ENCODE assay signal across 14 cellular contexts in the genomic region with DNA sequence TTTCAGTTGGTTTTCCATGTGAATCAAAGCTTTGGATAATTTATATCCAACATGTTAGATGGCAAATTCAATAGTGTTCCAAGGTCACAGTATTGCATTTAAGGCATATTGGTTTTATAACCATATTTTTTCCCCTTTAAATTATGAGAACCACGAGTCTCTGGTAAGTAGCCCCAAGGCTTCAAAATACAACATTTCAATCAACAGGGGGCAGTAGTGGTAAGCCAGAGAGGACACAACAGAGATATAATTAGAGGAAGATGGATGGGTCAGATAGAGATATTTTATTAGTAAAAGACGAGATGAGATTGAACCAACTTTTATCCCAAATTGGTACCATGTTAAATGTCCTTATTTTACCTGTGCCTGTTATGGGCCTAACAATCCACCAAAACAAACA. TPM values are rescaled to one million over a fixed set of nuclear protein-coding genes. Genes with fewer than 3 reads are reported as not detected.
A peak's percentile ranks its signal among the peaks of the same experiment; 100 is the strongest.
DNase-seq lines count a peak whose midpoint lies in the region; ATAC-seq, FAIRE-seq and TF ChIP-seq lines count a peak whose summit lies in the region.
"Had no signal": no experiment of that assay in that cellular context is flagged by ENCODE, and none has a peak within 500 bp of the region (broad histone marks: within the 10 kb centered on the region; RNA-seq: fewer than 3 reads in every experiment).

No MANE protein-coding gene starts in this region.

- H3K27ac Mint-ChIP-seq in T-helper 17 cell = no peak overlapping the region
- H3K27ac Mint-ChIP-seq: activated naive CD8-positive, alpha-beta T cell; immature natural killer cell had no signal

- H3K4me1 ChIP-seq in GM12878 (ENCODE audit: control insufficient read depth, insufficient read depth, low read length) (no peaks in the 10 kb centered on the region), HepG2 (ENCODE audit: insufficient read depth, low read length) (peaks cover 6% of the 10 kb centered on the region; the same call in 1 of the 2 replicates), prostate gland (replicated peaks) (no peaks in the 10 kb centered on the region)

- H3K9me3 ChIP-seq in GM12878 (replicated peaks; ENCODE audit: control insufficient read depth, insufficient read depth, low read length) = no peaks in the 10 kb centered on the region
- no peaks in the 10 kb centered on the region for H3K9me3 ChIP-seq in HepG2 (ENCODE audit: low read length)
- no peaks in the 10 kb centered on the region for H3K9me3 ChIP-seq in T-helper 17 cell (ENCODE audit: control insufficient read depth, low read length, poor library complexity, severe bottlenecking)
- H3K9me3 ChIP-seq in prostate gland = no peaks in the 10 kb centered on the region

- DNase-seq in CD1c-positive myeloid dendritic cell (ENCODE audit: extremely low spot score) (peak; percentile 28), HFF-Myc (ENCODE audit: extremely low read depth, low read depth) (no peak), GM12878 (ENCODE audit: low read depth, low spot score) (no peak), HepG2 (ENCODE audit: low spot score) (no peak), T-helper 17 cell (no peak), NCI-H2196 (lab: John Stamatoyannopoulos, UW; ENCODE audit: unreplicated experiment) (no peak), prostate gland (ENCODE audit: low spot score) (no peak)
- DNase-seq: activated CD4-positive, alpha-beta T cell treated with anti-CD3 and anti-CD28 coated beads, Interleukin-2, amount 50 U/mL, for 1 hour; immature natural killer cell; NCI-H146; SHP77 treated with DMSO at 0.1 percent for 48 hours had no signal

- H2AFZ ChIP-seq in GM12878 (ENCODE audit: control insufficient read depth, low read depth, low read length) = no peak overlapping the region
- no peak overlapping the region for H2AFZ ChIP-seq in HepG2 (ENCODE audit: low read length)

- BruUV-seq in GM12878 (replicated peaks; lab: Mats Ljungman, UMichigan) (no TSS peak), HepG2 (replicated peaks; lab: Mats Ljungman, UMichigan) (no TSS peak)

- no peak overlapping the region for H3K9ac ChIP-seq in GM12878 (ENCODE audit: control insufficient read depth, insufficient read depth, low read length)
- H3K9ac ChIP-seq in HepG2 (ENCODE audit: insufficient read depth, low read depth, low read length) = no peak overlapping the region

- peak; percentile 20 for TF ChIP-seq CTCF in HFF-Myc (IDR thresholded peaks at IDR 0.05; ENCODE audit: low read depth, low read length, missing control alignments)
- TF ChIP-seq CTCF in GM12878 (IDR thresholded peaks at IDR 0.05 in 2 of 3, conservative IDR thresholded peaks at IDR 0.05 in 1 of 3; ENCODE audit: control insufficient read depth in 2 of 3, extremely low read depth in 1 of 3, insufficient read depth in 1 of 3, low read depth in 3 of 3, low read length in 3 of 3) = peak; percentile 10 to 37 (median 18); a peak in 3 of 6 replicates
- peak; percentile 29; the same call in 1 of the 2 replicates for TF ChIP-seq CTCF in HepG2 (CRISPR knock-in tag; IDR thresholded peaks at IDR 0.05)
- TF ChIP-seq CTCF in prostate gland (IDR thresholded peaks at IDR 0.05) = no peak

- FAIRE-seq in GM12878 (lab: Jason Lieb, UNC) (no peak), HepG2 (lab: Jason Lieb, UNC) (no peak)

- H3K27me3 Mint-ChIP-seq in T-helper 17 cell = peaks cover 9% of the 10 kb centered on the region
- H3K27me3 Mint-ChIP-seq: activated naive CD8-positive, alpha-beta T cell had no signal

- TF ChIP-seq POLR2A in GM12878 (IDR thresholded peaks at IDR 0.05; ENCODE audit: low read depth, low read length) (no peak), HepG2 (IDR thresholded peaks at IDR 0.05; ENCODE audit: insufficient read depth in 1 of 2, low read depth in 2 of 2, low read length in 2 of 2) (no peak), prostate gland (IDR thresholded peaks at IDR 0.05) (no peak)

- H3K27me3 ChIP-seq in GM12878 (replicated peaks in 1 of 2; ENCODE audit: control insufficient read depth in 2 of 2, insufficient read depth in 2 of 2, low read length in 1 of 2) (no peaks in the 10 kb centered on the region), HepG2 (ENCODE audit: control insufficient read depth in 1 of 2, insufficient read depth in 2 of 2, low read length in 2 of 2) (no peaks in the 10 kb centered on the region), prostate gland (replicated peaks; ENCODE audit: insufficient read depth) (no peaks in the 10 kb centered on the region)

- intact Hi-C loops in GM12878 (cut with micrococcal nuclease; ENCODE audit: unreplicated experiment) = loop anchor here (10.0 kb wide), 1 partner anchor 465 kb away; no protein-coding TSS in a partner anchor
- intact Hi-C loops in HepG2 (cut with micrococcal nuclease; ENCODE audit: unreplicated experiment) = no loop called here
- intact Hi-C loops in prostate gland (cut with DNase I) = no loop called here

- H4K20me1 ChIP-seq in GM12878 (ENCODE audit: control insufficient read depth, insufficient read depth) (no peaks in the 10 kb centered on the region), HepG2 (ENCODE audit: insufficient read depth, low read length) (no peaks in the 10 kb centered on the region)

- no peak overlapping the region for H3K27ac ChIP-seq in GM12878 (ENCODE audit: control insufficient read depth, insufficient read depth)
- no peak overlapping the region for H3K27ac ChIP-seq in HepG2 (ENCODE audit: extremely low read length, insufficient read depth, low read length)
- no peak overlapping the region for H3K27ac ChIP-seq in prostate gland

- H3K4me3 ChIP-seq in HFF-Myc (replicated peaks; ENCODE audit: low read depth, low read length) (no peak overlapping the region), GM12878 (no peak overlapping the region), HepG2 (replicated peaks in 1 of 3; ENCODE audit: insufficient read depth in 1 of 3, low read depth in 2 of 3, low read length in 3 of 3) (no peak overlapping the region), prostate gland (no peak overlapping the region)

- in situ Hi-C loops in GM12878 (cut with MboI) = no loop called here
- in situ Hi-C loops in HepG2 (cut with HindIII; ENCODE audit: extremely low pct_ligation_motif_present, low pct_unique_long_range_greater_than_20kb) = no loop called here

- WGBS in GM12878 (ENCODE audit: insufficient coverage, insufficient replicate concordance, low lambda C conversion rate, missing lambda C conversion rate) = 53% methylated on average over 2 of the region's 2 CpGs
- 60% methylated on average over 2 of the region's 2 CpGs for WGBS in HepG2 (ENCODE audit: low lambda C conversion rate)
- WGBS in prostate gland = 80% methylated on average over 2 of the region's 2 CpGs

- no peaks in the 10 kb centered on the region for H3K79me2 ChIP-seq in GM12878 (ENCODE audit: control insufficient read depth, insufficient read depth, low read length)
- H3K79me2 ChIP-seq in HepG2 (ENCODE audit: insufficient read depth, low read length) = no peaks in the 10 kb centered on the region

- TF ChIP-seq EP300 in GM12878 (IDR thresholded peaks at IDR 0.05; ENCODE audit: borderline replicate concordance in 1 of 2, control insufficient read depth in 1 of 2, low read depth in 2 of 2, low read length in 2 of 2) (no peak), HepG2 (IDR thresholded peaks at IDR 0.05; ENCODE audit: low read depth in 2 of 2, low read length in 2 of 2) (no peak), HepG2 (CRISPR knock-in tag; IDR thresholded peaks at IDR 0.05; ENCODE audit: borderline replicate concordance) (no peak)

- ATAC-seq in GM12878 (peak; percentile 67), HepG2 (no peak), T-helper 17 cell (no peak), HG03095 (IDR thresholded peaks at IDR 0.05; ENCODE audit: unreplicated experiment) (no peak)

- H3K4me2 ChIP-seq in GM12878 (ENCODE audit: control insufficient read depth, insufficient read depth) (no peak overlapping the region), HepG2 (ENCODE audit: low read depth, low read length) (no peak overlapping the region)

- H3K4me3 Mint-ChIP-seq in T-helper 17 cell = no peak overlapping the region
- H3K4me3 Mint-ChIP-seq: activated naive CD8-positive, alpha-beta T cell; immature natural killer cell had no signal

- POLR2A ChIA-PET in GM12878 (lab: Charles Lee) (no interaction called here), HepG2 (lab: Yijun Ruan, JAX) (no interaction called here)

- RAD21 ChIA-PET in GM12878 (lab: Charles Lee; ENCODE audit: unreplicated experiment) = interaction anchor here (0.8 to 1.3 kb wide), 2 partner anchors 38 to 83 kb away, joined by 3 read pairs; no protein-coding TSS in a partner anchor

- H3K36me3 Mint-ChIP-seq in T-helper 17 cell (ENCODE audit: low read depth) = no peaks in the 10 kb centered on the region
- H3K36me3 Mint-ChIP-seq: activated naive CD8-positive, alpha-beta T cell; immature natural killer cell had no signal

- SMC1A ChIA-PET in GM12878 (lab: Charles Lee; ENCODE audit: uncharacterized antibody, unreplicated experiment) = interaction anchor here (1.3 to 1.7 kb wide), 4 partner anchors 36 to 114 kb away, joined by 3 to 6 read pairs (median 4); no protein-coding TSS in a partner anchor

- no peaks in the 10 kb centered on the region for H3K4me1 Mint-ChIP-seq in T-helper 17 cell
- H3K4me1 Mint-ChIP-seq: immature natural killer cell had no signal

- H3K36me3 ChIP-seq in GM12878 (ENCODE audit: control insufficient read depth in 2 of 2, insufficient read depth in 2 of 2, low read length in 1 of 2) = no peaks in the 10 kb centered on the region
- no peaks in the 10 kb centered on the region for H3K36me3 ChIP-seq in HepG2 (replicated peaks in 1 of 2; ENCODE audit: control insufficient read depth in 1 of 2, insufficient read depth in 2 of 2, low read length in 2 of 2)
- H3K36me3 ChIP-seq in prostate gland = no peaks in the 10 kb centered on the region

- TF ChIP-seq RAD21 in GM12878 (IDR thresholded peaks at IDR 0.05; ENCODE audit: insufficient read depth, low read depth, low read length) = peak; percentile 58
- TF ChIP-seq RAD21 in HepG2 (CRISPR knock-in tag; IDR thresholded peaks at IDR 0.05) = no peak

- CTCF ChIA-PET in GM12878 (lab: Yijun Ruan, JAX) = interaction anchor here (0.7 to 2.0 kb wide), 9 partner anchors 38 to 474 kb away, joined by 3 to 9 read pairs (median 4); no protein-coding TSS in a partner anchor
- CTCF ChIA-PET in HepG2 (lab: Yijun Ruan, JAX; ENCODE audit: low intra/inter-chr PET ratio, low total read pairs) = no interaction called here

RNA-seq across cellular contexts. Expression of gene KL, which starts 53.1 kb away (rescaled TPM):
- total RNA-seq in GM12878 (2013; cell fraction: nucleolus; rRNA removed) = 2.0 and 2.1 TPM in 2 replicates
- total RNA-seq in GM12878 (2014; rRNA removed) (2.1 TPM in 2 replicates), GM12878 (2014; rRNA removed; fragmentation: Illumina TruSeq; extraction: Trizol) (1.5 and 1.6 TPM in 2 replicates), GM12878 (2021) (1.6 TPM in 2 replicates), HepG2 (2016; rRNA removed; fragmentation: Illumina TruSeq; extraction: Trizol) (not detected in 2 replicates), T-helper 17 cell (not detected), prostate gland (10 to 100 TPM; 13.9 to 46.8 TPM)
- polyA plus RNA-seq in GM12878 (2011; ENCODE audit: low read depth) = 0.28 TPM
- polyA plus RNA-seq in GM12878 (2011; rRNA removed) (0.08 and 0.16 TPM in 2 replicates), GM12878 (2014; fragmentation: Illumina TruSeq; extraction: Trizol) (1.7 and 2.3 TPM in 2 replicates), GM12878 (2014; fragmentation: Nextera tagmentation; extraction: Ambion mirVana) (under 1 TPM; 0.57 to 0.60 TPM), GM12878 (2014; rRNA removed) (1.3 and 1.4 TPM in 2 replicates), GM12878 (2016; fragmentation: Nextera tagmentation; extraction: Ambion mirVana) (1 to 10 TPM in 1 of 2 experiments, under 1 TPM in 1; 0.96 to 1.8 TPM), HepG2 (2011; rRNA removed) (not detected in 2 replicates)
- 0.07 and 0.15 TPM in 2 replicates for polyA plus RNA-seq in GM12878 (2011; cell fraction: cytosol; rRNA removed)
- 0.16 and 0.21 TPM in 2 replicates for polyA plus RNA-seq in GM12878 (2011; cell fraction: nucleus; rRNA removed)
- polyA plus RNA-seq in GM12878 (2012) = 0.24 and 0.76 TPM in 2 replicates
- polyA minus RNA-seq in GM12878 (2011; rRNA and poly(A)+ RNA removed) = 0.15 and 0.31 TPM in 2 replicates
- polyA minus RNA-seq in GM12878 (2011; cell fraction: cytosol; rRNA and poly(A)+ RNA removed) = not detected in 2 replicates
- 0.12 and 0.19 TPM in 2 replicates for polyA minus RNA-seq in GM12878 (2011; cell fraction: nucleus; rRNA and poly(A)+ RNA removed)
- not detected in 2 replicates for total RNA-seq in HepG2 (2016; cell fraction: cytosol; rRNA removed; fragmentation: Illumina TruSeq; extraction: Trizol; ENCODE audit: low read depth)
- total RNA-seq in HepG2 (2016; cell fraction: insoluble cytoplasmic fraction; rRNA removed; fragmentation: Illumina TruSeq; extraction: Trizol) = not detected in 2 replicates
- not detected in 2 replicates for total RNA-seq in HepG2 (2016; cell fraction: membrane; rRNA removed; fragmentation: Illumina TruSeq; extraction: Trizol)
- total RNA-seq in HepG2 (2016; cell fraction: nucleus; rRNA removed; fragmentation: Illumina TruSeq; extraction: Trizol) = not detected in 2 replicates
- polyA plus RNA-seq in HepG2 (2011; cell fraction: cytosol; rRNA removed) = not detected in 2 replicates
- not detected in 2 replicates for polyA plus RNA-seq in HepG2 (2011; cell fraction: nucleus; rRNA removed)
- polyA plus RNA-seq in HepG2 (2012) = not detected in 2 replicates
- not detected in 2 replicates for polyA plus RNA-seq in HepG2 (2016; cell fraction: cytosol; fragmentation: Illumina TruSeq; extraction: Trizol; ENCODE audit: low read depth)
- polyA plus RNA-seq in HepG2 (2016; cell fraction: insoluble cytoplasmic fraction; fragmentation: Illumina TruSeq; extraction: Trizol; ENCODE audit: low read depth) = not detected in 2 replicates
- polyA plus RNA-seq in HepG2 (2016; cell fraction: membrane; fragmentation: Illumina TruSeq; extraction: Trizol; ENCODE audit: low read depth) = not detected in 2 replicates
- polyA plus RNA-seq in HepG2 (2016; cell fraction: nucleus; fragmentation: Illumina TruSeq; extraction: Trizol; ENCODE audit: insufficient read depth, low read depth) = not detected in 2 replicates
- polyA minus RNA-seq in HepG2 (2011; rRNA and poly(A)+ RNA removed; ENCODE audit: low replicate concordance) = 0.05 TPM in 1 of 2 replicates, not detected in the other
- not detected in 2 replicates for polyA minus RNA-seq in HepG2 (2011; cell fraction: cytosol; rRNA and poly(A)+ RNA removed)
- not detected in 2 replicates for polyA minus RNA-seq in HepG2 (2011; cell fraction: nucleus; rRNA and poly(A)+ RNA removed)
- total RNA-seq: H4 had no signal

Comparison
In these comparisons a context has a peak if more than half of its experiments do, and no peak if none do; other contexts are left out.
1. CTCF ChIP-seq: peak in HFF-Myc (single experiment), GM12878 (3 of 3) and HepG2 (single experiment); none in prostate gland (0 of 4).
2. RNA of gene KL, which starts 53.1 kb away (total RNA-seq): 13.9 to 46.8 TPM in prostate gland; 1.5 to 2.1 TPM in GM12878, not detected in T-helper 17 cell and not detected in HepG2; every median in the first group is over 4 times any median in the second.